8 cellular contexts compared by ENCODE assay signal in genomic region chr17:8409966-8410881, GRCh38. TPM values are rescaled to one million over a fixed set of nuclear protein-coding genes. Genes with fewer than 3 reads are reported as not detected.
A peak's percentile ranks its signal among the peaks of the same experiment; 100 is the strongest.
DNase-seq lines count a peak whose midpoint lies in the region; ATAC-seq and TF ChIP-seq lines count a peak whose summit lies in the region.

No MANE protein-coding gene starts in this region.

- intact Hi-C loops in activated naive CD4-positive, alpha-beta T cell treated with anti-CD3 and anti-CD28 coated beads for 36 hours (cut with micrococcal nuclease): loop anchor here (1.0 to 10.0 kb wide), 6 partner anchors 25 to 585 kb away; partner anchors contain the start of gene NDEL1
- intact Hi-C loops in ovary (cut with DNase I) (loop anchor here in 3 of 4 donors (2.0 to 10.0 kb wide), 4 partner anchors 335 to 375 kb away; partner anchors contain the start of gene CCDC42 (in 1 of the 3)), thyroid gland (cut with DNase I) (loop anchor here (5.0 kb wide), 1 partner anchor 337 kb away; no protein-coding TSS in a partner anchor)

- TF ChIP-seq CTCF in ovary (IDR thresholded peaks at IDR 0.05): peak; percentile 71 to 80 (median 80)
- TF ChIP-seq CTCF in thyroid gland (IDR thresholded peaks at IDR 0.05): peak; percentile 73 to 87 (median 82)

- H3K4me3 Mint-ChIP-seq in activated naive CD4-positive, alpha-beta T cell treated with anti-CD3 and anti-CD28 coated beads for 36 hours: peak overlapping the region; percentile 8

- WGBS in ovary, 3 donors: 22 to 25% (median 23%) methylated on average over 19 of the region's 19 CpGs
- 24 to 28% methylated on average over 19 of the region's 19 CpGs for WGBS in thyroid gland, 2 donors

- CTCF ChIA-PET in activated naive CD4-positive, alpha-beta T cell treated with anti-CD3 and anti-CD28 coated beads for 36 hours (lab: Charles Lee): interaction anchor here (0.6 to 2.5 kb wide), 30 partner anchors 10 to 491 kb away, joined by 3 to 29 read pairs (median 3); partner anchors contain the start of gene MYH10

- H3K9me3 ChIP-seq in SK-N-MC (ENCODE audit: low read depth, low read length) (no peaks in the 10 kb centered on the region), ovary (no peaks in the 10 kb centered on the region), thyroid gland (no peaks in the 10 kb centered on the region)

- no peak for ATAC-seq in HG03342 (IDR thresholded peaks at IDR 0.05; ENCODE audit: unreplicated experiment)

- H3K9me3 Mint-ChIP-seq in activated naive CD4-positive, alpha-beta T cell treated with anti-CD3 and anti-CD28 coated beads for 36 hours: no peaks in the 10 kb centered on the region

- no peak for TF ChIP-seq EP300 in ovary (IDR thresholded peaks at IDR 0.05)

- TF ChIP-seq POLR2A in ovary (IDR thresholded peaks at IDR 0.05): no peak
- TF ChIP-seq POLR2A in thyroid gland (IDR thresholded peaks at IDR 0.05): no peak

- H3K27ac ChIP-seq in SK-N-MC: no peak overlapping the region
- H3K27ac ChIP-seq in ovary: no peak overlapping the region
- H3K27ac ChIP-seq in thyroid gland: no peak overlapping the region

- H3K4me1 ChIP-seq in ovary (ENCODE audit: insufficient read depth) (no peaks in the 10 kb centered on the region), thyroid gland (peaks cover 6 to 11% of the 10 kb centered on the region in 2 donors)

- peaks cover 8% of the 10 kb centered on the region for H3K27me3 Mint-ChIP-seq in activated naive CD4-positive, alpha-beta T cell treated with anti-CD3 and anti-CD28 coated beads for 36 hours (ENCODE audit: low read depth)

- H3K9ac ChIP-seq in SK-N-MC (ENCODE audit: insufficient read length): no peak overlapping the region

- DNase-seq in ELR (ENCODE audit: low read depth): peak; percentile 89
- peak; percentile 65 for DNase-seq in NAMALWA (ENCODE audit: low spot score)
- peak; percentile 48 for DNase-seq in SK-N-MC (ENCODE audit: low read depth, low spot score)
- DNase-seq in activated naive CD4-positive, alpha-beta T cell treated with anti-CD3 and anti-CD28 coated beads for 36 hours: peak; percentile 87
- peak; percentile 61 for DNase-seq in glomerular endothelial cell (ENCODE audit: extremely low read depth, low read depth, low spot score)
- DNase-seq in ovary: peak; percentile 86 to 94 (median 92)
- DNase-seq in thyroid gland: peak; percentile 86 to 91

- H3K36me3 ChIP-seq in SK-N-MC (ENCODE audit: insufficient read depth, low read length) (no peaks in the 10 kb centered on the region), ovary (no peaks in the 10 kb centered on the region), thyroid gland (no peaks in the 10 kb centered on the region)

- peaks cover 14% of the 10 kb centered on the region for H3K4me1 Mint-ChIP-seq in activated naive CD4-positive, alpha-beta T cell treated with anti-CD3 and anti-CD28 coated beads for 36 hours (ENCODE audit: low read depth)

- H3K27ac Mint-ChIP-seq in activated naive CD4-positive, alpha-beta T cell treated with anti-CD3 and anti-CD28 coated beads for 36 hours: no peak overlapping the region

- no peaks in the 10 kb centered on the region for H3K36me3 Mint-ChIP-seq in activated naive CD4-positive, alpha-beta T cell treated with anti-CD3 and anti-CD28 coated beads for 36 hours (ENCODE audit: low read depth)

- H3K4me3 ChIP-seq in SK-N-MC: no peak overlapping the region
- no peak overlapping the region for H3K4me3 ChIP-seq in ovary
- H3K4me3 ChIP-seq in thyroid gland (replicated peaks in 1 of 3): no peak overlapping the region

- no peaks in the 10 kb centered on the region for H3K27me3 ChIP-seq in ovary
- no peaks in the 10 kb centered on the region for H3K27me3 ChIP-seq in thyroid gland

RNA-seq across cellular contexts. Expression of gene RNF222, which starts 12.6 kb away (rescaled TPM):
- total RNA-seq in activated naive CD4-positive, alpha-beta T cell treated with anti-CD3 and anti-CD28 coated beads for 36 hours: under 1 TPM; 0.07 to 0.10 TPM
- total RNA-seq in glomerular endothelial cell (not detected in 2 replicates), ovary (not detected), thyroid gland (not detected)
- polyA plus RNA-seq in ovary: not detected

RNA-seq across cellular contexts. Expression of gene NDEL1, which starts 25.5 kb away (rescaled TPM):
- 10 to 100 TPM; 43.1 to 47.1 TPM for total RNA-seq in activated naive CD4-positive, alpha-beta T cell treated with anti-CD3 and anti-CD28 coated beads for 36 hours
- total RNA-seq in glomerular endothelial cell: 44.6 and 64.2 TPM in 2 replicates
- total RNA-seq in ovary: 10 to 100 TPM; 57.1 to 86.5 (median 63.2) TPM
- polyA plus RNA-seq in ovary: 10 to 100 TPM; 36.7 to 71.3 TPM
- 10 to 100 TPM; 56.0 to 77.7 (median 59.5) TPM for total RNA-seq in thyroid gland

RNA-seq across cellular contexts. Expression of gene RPL26, which starts 27.2 kb away (rescaled TPM):
- 1,000 to 10,000 TPM; 3,652 to 3,827 TPM for total RNA-seq in activated naive CD4-positive, alpha-beta T cell treated with anti-CD3 and anti-CD28 coated beads for 36 hours
- total RNA-seq in glomerular endothelial cell: 2,562 and 3,740 TPM in 2 replicates
- total RNA-seq in ovary: over 10,000 TPM in 1 of 7 donors, 1,000 to 10,000 TPM in 6; 2,824 to 11,226 (median 3,297) TPM
- polyA plus RNA-seq in ovary: 1,000 to 10,000 TPM; 5,564 to 8,248 TPM
- 1,000 to 10,000 TPM; 2,728 to 5,465 (median 3,162) TPM for total RNA-seq in thyroid gland
